Comparison of ENCODE assay signal across 11 cellular contexts in the genomic region with DNA sequence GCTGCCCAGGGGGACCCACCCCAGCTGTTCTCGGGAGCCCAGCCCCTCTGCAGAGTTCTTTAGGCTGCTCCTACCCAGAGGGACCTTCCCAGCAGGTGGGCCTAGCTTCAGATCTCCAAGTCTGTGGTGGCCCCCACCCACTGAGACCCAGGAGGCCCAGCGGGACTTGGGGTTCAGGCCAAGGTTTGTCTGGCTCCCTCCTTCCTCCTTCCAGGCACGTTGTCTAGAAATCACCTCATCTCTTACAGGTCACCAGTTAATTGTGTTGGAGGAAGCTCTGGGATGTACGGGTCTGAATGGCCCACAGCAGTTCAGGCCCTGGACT. TPM values are rescaled to one million over a fixed set of nuclear protein-coding genes. Genes with fewer than 3 reads are reported as not detected.
DNase-seq lines count a peak whose midpoint lies in the region; ATAC-seq and TF ChIP-seq lines count a peak whose summit lies in the region.
"Had no signal": no experiment of that assay in that cellular context is flagged by ENCODE, and none has a peak within 500 bp of the region (broad histone marks: within the 10 kb centered on the region; RNA-seq: fewer than 3 reads in every experiment).

No MANE protein-coding gene starts in this region.

- no peaks in the 10 kb centered on the region for H3K9me2 ChIP-seq in Karpas-422 (replicated peaks; ENCODE audit: insufficient read depth, low read length)

- POLR2A ChIA-PET in activated CD4-positive, alpha-beta memory T cell treated with anti-CD3 and anti-CD28 coated beads, Interleukin-2, amount 10 ng/mL, durations not matched to agents 7 days and 5 days (lab: Charles Lee), result no interaction called here

- intact Hi-C loops in sciatic nerve (cut with DNase I), result no loop called here

- H3K4me3 Mint-ChIP-seq in endodermal cell, result peak overlapping the region; percentile 43
- H3K4me3 Mint-ChIP-seq in activated CD4-positive, alpha-beta memory T cell treated with anti-CD3 and anti-CD28 coated beads, Interleukin-2, amount 10 ng/mL, durations not matched to agents 7 days and 5 days, result no peak overlapping the region

- CTCF ChIA-PET in activated CD4-positive, alpha-beta memory T cell treated with anti-CD3 and anti-CD28 coated beads, Interleukin-2, amount 10 ng/mL, durations not matched to agents 7 days and 5 days (lab: Charles Lee), result interaction anchor here (2.0 kb wide), 1 partner anchor 9 kb away, joined by 5 read pairs; no protein-coding TSS in a partner anchor

- no peaks in the 10 kb centered on the region for H3K27me3 Mint-ChIP-seq in endodermal cell (ENCODE audit: insufficient read depth)
- H3K27me3 Mint-ChIP-seq in activated CD4-positive, alpha-beta memory T cell treated with anti-CD3 and anti-CD28 coated beads, Interleukin-2, amount 10 ng/mL, durations not matched to agents 7 days and 5 days, result no peaks in the 10 kb centered on the region

- peaks cover 7% of the 10 kb centered on the region for H3K4me1 Mint-ChIP-seq in endodermal cell
- H3K4me1 Mint-ChIP-seq in activated CD4-positive, alpha-beta memory T cell treated with anti-CD3 and anti-CD28 coated beads, Interleukin-2, amount 10 ng/mL, durations not matched to agents 7 days and 5 days, result peaks cover 6% of the 10 kb centered on the region

- no peaks in the 10 kb centered on the region for H3K79me2 ChIP-seq in Karpas-422 (ENCODE audit: low read length)

- H3K9me3 Mint-ChIP-seq in endodermal cell, result no peaks in the 10 kb centered on the region
- H3K9me3 Mint-ChIP-seq in activated CD4-positive, alpha-beta memory T cell treated with anti-CD3 and anti-CD28 coated beads, Interleukin-2, amount 10 ng/mL, durations not matched to agents 7 days and 5 days, result no peaks in the 10 kb centered on the region
- H3K9me3 Mint-ChIP-seq: H9 had no signal

- H2AFZ ChIP-seq in Karpas-422 (ENCODE audit: low read length), result no peak overlapping the region

- peak; percentile 56 for DNase-seq in NCI-H2171 treated with DMSO at 0.1 percent for 48 hours (lab: John Stamatoyannopoulos, UW)
- DNase-seq in NCI-H2171 (lab: John Stamatoyannopoulos, UW), result no peak
- DNase-seq in Karpas-422, result no peak
- no peak for DNase-seq in endodermal cell
- DNase-seq in sciatic nerve (ENCODE audit: low spot score), result no peak
- DNase-seq in inferior parietal cortex (ENCODE audit: extremely low spot score), result no peak
- no peak for DNase-seq in activated CD4-positive, alpha-beta memory T cell treated with anti-CD3 and anti-CD28 coated beads, Interleukin-2, amount 10 ng/mL, durations not matched to agents 7 days and 5 days
- DNase-seq: NCI-H1092 treated with DMSO at 0.1 percent for 48 hours, NCI-H2107 had no signal

- H3K27me3 ChIP-seq in Karpas-422 (ENCODE audit: low read length), result no peaks in the 10 kb centered on the region
- H3K27me3 ChIP-seq in endodermal cell (ENCODE audit: control insufficient read depth, insufficient read depth, low read length, poor library complexity, severe bottlenecking), result no peaks in the 10 kb centered on the region

- H3K4me3 ChIP-seq in Karpas-422 (ENCODE audit: low read length) (peak overlapping the region; percentile 65), endodermal cell (ENCODE audit: low read length) (peak overlapping the region; percentile 35)

- WGBS in endodermal cell (ENCODE audit: insufficient coverage in 1 of 2, insufficient read length in 1 of 2), 2 experiments, result 77 to 86% methylated on average over 1 to 4 of the region's 4 CpGs

- H3K36me3 Mint-ChIP-seq in endodermal cell (ENCODE audit: low read depth), result no peaks in the 10 kb centered on the region
- no peaks in the 10 kb centered on the region for H3K36me3 Mint-ChIP-seq in activated CD4-positive, alpha-beta memory T cell treated with anti-CD3 and anti-CD28 coated beads, Interleukin-2, amount 10 ng/mL, durations not matched to agents 7 days and 5 days (ENCODE audit: low read depth)

- H3K4me2 ChIP-seq in Karpas-422 (ENCODE audit: low read depth, low read length, poor library complexity, severe bottlenecking), result peak overlapping the region; percentile 84

- H3K9me3 ChIP-seq in Karpas-422 (ENCODE audit: low read length) (no peaks in the 10 kb centered on the region), endodermal cell (ENCODE audit: control insufficient read depth, low read length) (no peaks in the 10 kb centered on the region)

- H4K20me1 ChIP-seq in Karpas-422 (ENCODE audit: insufficient read depth, low read depth, low read length), result no peaks in the 10 kb centered on the region

- TF ChIP-seq CTCF in endodermal cell (conservative IDR thresholded peaks at IDR 0.05), result no peak

- ATAC-seq in sciatic nerve (peak; percentile 7), GM21390 (IDR thresholded peaks at IDR 0.05; ENCODE audit: unreplicated experiment) (no peak)

- H3K9ac ChIP-seq in Karpas-422 (ENCODE audit: low read length) (peak overlapping the region; percentile 75), endodermal cell (ENCODE audit: extremely low read depth, low read length, poor library complexity, severe bottlenecking) (no peak overlapping the region)

- peak overlapping the region; percentile 100; the same call in 1 of the 2 replicates for H3K27ac ChIP-seq in Karpas-422 (ENCODE audit: low read length)
- H3K27ac ChIP-seq in endodermal cell (ENCODE audit: low read depth, low read length), result no peak overlapping the region

- H3K4me1 ChIP-seq in Karpas-422 (ENCODE audit: low read length) (peaks cover 56% of the 10 kb centered on the region), endodermal cell (ENCODE audit: control insufficient read depth, insufficient read depth, low read length) (no peaks in the 10 kb centered on the region)

- no peak overlapping the region for H3K27ac Mint-ChIP-seq in endodermal cell
- H3K27ac Mint-ChIP-seq in activated CD4-positive, alpha-beta memory T cell treated with anti-CD3 and anti-CD28 coated beads, Interleukin-2, amount 10 ng/mL, durations not matched to agents 7 days and 5 days, result no peak overlapping the region
- H3K27ac Mint-ChIP-seq: H9 had no signal

- H3K36me3 ChIP-seq in Karpas-422 (ENCODE audit: insufficient read depth, low read length) (no peaks in the 10 kb centered on the region), endodermal cell (ENCODE audit: control insufficient read depth, insufficient read depth, low read length) (no peaks in the 10 kb centered on the region)

RNA-seq across cellular contexts. Expression of a gene that starts 11.4 kb away (rescaled TPM):
- 17.4 and 25.5 TPM in 2 replicates for total RNA-seq in Karpas-422 (2014; rRNA removed; shearing (Covaris generic); ENCODE audit: low replicate concordance)
- total RNA-seq in endodermal cell, result 10 to 100 TPM; 28.4 to 38.4 TPM
- polyA plus RNA-seq in endodermal cell (2013, experiment 1 of 2), result 44.2 TPM
- polyA plus RNA-seq in endodermal cell (2013, experiment 2 of 2), result 42.5 TPM
- 18.6 TPM for total RNA-seq in sciatic nerve
- total RNA-seq in activated CD4-positive, alpha-beta memory T cell treated with anti-CD3 and anti-CD28 coated beads, Interleukin-2, amount 10 ng/mL, durations not matched to agents 7 days and 5 days, result 10 to 100 TPM; 24.1 to 25.5 TPM

RNA-seq across cellular contexts. Expression of a gene that starts 54.2 kb away (rescaled TPM):
- total RNA-seq in Karpas-422 (2014; rRNA removed; shearing (Covaris generic); ENCODE audit: low replicate concordance), result 11.9 and 15.2 TPM in 2 replicates
- total RNA-seq in endodermal cell (1 to 10 TPM; 7.2 to 7.6 TPM), sciatic nerve (9.3 TPM)
- 6.5 TPM for polyA plus RNA-seq in endodermal cell (2013, experiment 1 of 2)
- 6.5 TPM for polyA plus RNA-seq in endodermal cell (2013, experiment 2 of 2)
- 1 to 10 TPM; 9.0 to 9.5 TPM for total RNA-seq in activated CD4-positive, alpha-beta memory T cell treated with anti-CD3 and anti-CD28 coated beads, Interleukin-2, amount 10 ng/mL, durations not matched to agents 7 days and 5 days

RNA-seq across cellular contexts. Expression of a gene that starts 54.5 kb away (rescaled TPM):
- total RNA-seq in Karpas-422 (2014; rRNA removed; shearing (Covaris generic); ENCODE audit: low replicate concordance), result 19.9 and 90.0 TPM in 2 replicates
- total RNA-seq in endodermal cell (10 to 100 TPM; 34.2 to 47.5 TPM), sciatic nerve (53.9 TPM)
- polyA plus RNA-seq in endodermal cell (2013, experiment 1 of 2), result 24.2 TPM
- 18.7 TPM for polyA plus RNA-seq in endodermal cell (2013, experiment 2 of 2)
- total RNA-seq in activated CD4-positive, alpha-beta memory T cell treated with anti-CD3 and anti-CD28 coated beads, Interleukin-2, amount 10 ng/mL, durations not matched to agents 7 days and 5 days, result 10 to 100 TPM; 43.0 to 46.0 TPM
